Comparison of ENCODE assay signal across 1 cellular context in the genomic region with DNA sequence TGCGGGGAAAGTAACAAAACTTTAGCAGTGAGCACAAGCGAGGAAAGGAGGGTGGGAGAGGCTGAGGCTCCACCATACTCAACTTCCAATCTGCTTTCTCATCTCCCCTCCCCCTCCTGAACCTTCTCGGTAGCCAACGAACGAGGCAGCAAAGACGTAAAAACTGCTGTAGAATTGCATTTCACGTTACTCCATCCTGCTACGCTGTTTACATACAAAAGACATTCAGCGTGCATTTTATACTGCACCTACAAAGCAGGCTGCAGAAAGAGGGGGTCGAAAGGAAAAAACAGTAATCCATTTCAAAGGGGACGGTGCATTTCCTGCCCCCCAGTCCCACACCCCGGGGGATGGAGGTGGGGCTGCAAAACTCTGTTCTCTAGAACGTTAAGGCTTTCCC.
TF ChIP-seq lines count a peak whose summit lies in the region.

No MANE protein-coding gene starts in this region.

TF ChIP-seq in H1, 55 proteins besides CTCF, POLR2A, EP300 and RAD21 (continued from another document):
- no peak for TF ChIP-seq RFX5 (IDR thresholded peaks at IDR 0.05; ENCODE audit: borderline replicate concordance, low read depth, low read length)
- TF ChIP-seq SIRT6 (IDR thresholded peaks at IDR 0.05; ENCODE audit: low read length): no peak
- TF ChIP-seq ASH2L (IDR thresholded peaks at IDR 0.05; ENCODE audit: low read length): peak; percentile 75
- no peak for TF ChIP-seq KDM5A (IDR thresholded peaks at IDR 0.05; ENCODE audit: low read length)
- no peak for TF ChIP-seq SAP30 (IDR thresholded peaks at IDR 0.05; ENCODE audit: insufficient read depth, insufficient replicate concordance, low read length)
- 0 out of 2 replicates have a peak, but pooled peaks have one; percentile 15 for TF ChIP-seq SUZ12 (IDR thresholded peaks at IDR 0.05; ENCODE audit: low read length)
- no peak for TF ChIP-seq JUND (IDR thresholded peaks at IDR 0.05; ENCODE audit: low read length)
- peak; percentile 70; the same call in 1 of the 2 replicates for TF ChIP-seq RBBP5 (IDR thresholded peaks at IDR 0.05; ENCODE audit: borderline replicate concordance, low read depth, low read length)
- TF ChIP-seq JUN (IDR thresholded peaks at IDR 0.05; ENCODE audit: low read depth, low read length): no peak
- peak; percentile 42 for TF ChIP-seq KDM4A (IDR thresholded peaks at IDR 0.05; ENCODE audit: low read depth, low read length, severe bottlenecking)
- TF ChIP-seq SP1 (IDR thresholded peaks at IDR 0.05; ENCODE audit: low read depth, low read length): peak; percentile 31; the same call in 1 of the 2 replicates
